ENCODE assay signal across 1 cellular context in the genomic region with DNA sequence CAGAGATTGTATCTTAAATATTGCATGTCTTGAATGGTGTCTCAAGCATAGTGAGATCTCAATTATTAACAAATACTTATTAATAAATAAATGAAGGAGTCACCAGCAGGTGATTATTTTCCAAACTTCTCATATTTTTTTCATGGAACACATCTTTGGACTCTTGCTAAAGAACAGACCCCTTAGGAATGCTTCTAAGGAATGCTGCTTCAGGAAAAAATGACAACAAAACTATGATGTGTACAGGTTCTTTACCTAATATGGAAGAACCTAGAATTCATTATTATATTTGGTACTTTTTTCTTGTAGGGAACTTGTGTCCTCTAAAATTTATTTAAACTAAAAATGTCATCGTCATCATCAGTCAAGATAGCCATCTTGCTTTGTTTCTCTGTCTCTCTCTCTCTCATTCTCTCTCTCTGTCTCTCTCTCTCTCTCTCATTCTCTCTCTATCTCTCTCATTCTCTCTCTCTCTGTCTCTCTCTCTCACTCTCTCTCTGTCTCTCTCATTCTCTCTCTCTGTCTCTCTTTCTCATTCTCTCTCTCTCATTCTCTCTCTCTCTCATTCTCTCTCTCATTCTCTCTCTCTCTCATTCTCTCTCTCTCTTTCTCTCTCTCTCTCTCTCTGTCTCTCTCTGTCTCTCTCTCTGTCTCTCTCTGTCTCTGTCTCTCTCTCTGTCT.
TF ChIP-seq lines count a peak whose summit lies in the region.

No MANE protein-coding gene starts in this region.

TF ChIP-seq in K562, 482 proteins besides CTCF, POLR2A, EP300 and RAD21 (continued from another document):
- TF ChIP-seq MGA (IDR thresholded peaks at IDR 0.05) (no peak), ZNF316 (IDR thresholded peaks at IDR 0.05) (0 out of 2 replicates have a peak, but pooled peaks have one; percentile 6), POLR2B (IDR thresholded peaks at IDR 0.05; ENCODE audit: low read depth, partially characterized antibody) (no peak), ELF4 (CRISPR knock-in tag; IDR thresholded peaks at IDR 0.05) (peak; percentile 68; the same call in 1 of the 2 replicates), ZNF124 (CRISPR knock-in tag; IDR thresholded peaks at IDR 0.05) (no peak), ZNF512 (tag; IDR thresholded peaks at IDR 0.05) (peak; percentile 86), MEIS2 (IDR thresholded peaks at IDR 0.05; ENCODE audit: partially characterized antibody) (no peak), BCOR (IDR thresholded peaks at IDR 0.05) (no peak)
TF ChIP-seq in K562: peak in this region for 3.
